1 cellular context compared by ENCODE assay signal in the genomic region with DNA sequence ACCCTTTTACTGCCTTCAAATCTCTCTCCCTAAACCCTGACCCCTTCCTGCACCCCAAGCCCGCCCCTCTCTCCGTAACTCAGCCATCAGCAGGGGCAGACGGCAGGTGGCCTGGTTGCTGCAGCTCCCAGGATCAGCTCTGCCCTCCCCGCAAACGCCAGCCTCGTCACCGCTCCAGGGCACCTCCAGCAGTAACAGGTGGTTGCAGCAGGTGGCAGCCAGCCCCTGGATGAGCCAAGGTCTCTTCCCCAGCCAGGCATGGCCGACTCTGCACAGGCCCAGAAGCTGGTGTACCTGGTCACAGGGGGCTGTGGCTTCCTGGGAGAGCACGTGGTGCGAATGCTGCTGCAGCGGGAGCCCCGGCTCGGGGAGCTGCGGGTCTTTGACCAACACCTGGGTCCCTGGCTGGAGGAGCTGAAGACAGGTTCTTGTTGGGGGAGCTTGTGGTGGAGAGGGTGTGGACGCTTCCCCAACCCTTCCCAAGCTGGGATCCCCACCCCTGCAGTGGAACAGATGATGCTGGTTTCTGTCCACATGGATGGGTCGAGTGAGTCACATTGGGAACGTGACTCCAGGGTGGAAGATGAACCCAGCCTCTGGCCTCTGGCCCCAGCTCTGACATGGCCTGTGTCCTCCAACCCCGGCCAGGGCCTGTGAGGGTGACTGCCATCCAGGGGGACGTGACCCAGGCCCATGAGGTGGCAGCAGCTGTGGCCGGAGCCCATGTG.
TF ChIP-seq lines count a peak whose summit lies in the region.

No MANE protein-coding gene starts in this region.

TF ChIP-seq in IMR-90, 13 proteins besides CTCF, POLR2A, EP300 and RAD21:
- TF ChIP-seq, protein P1, sequence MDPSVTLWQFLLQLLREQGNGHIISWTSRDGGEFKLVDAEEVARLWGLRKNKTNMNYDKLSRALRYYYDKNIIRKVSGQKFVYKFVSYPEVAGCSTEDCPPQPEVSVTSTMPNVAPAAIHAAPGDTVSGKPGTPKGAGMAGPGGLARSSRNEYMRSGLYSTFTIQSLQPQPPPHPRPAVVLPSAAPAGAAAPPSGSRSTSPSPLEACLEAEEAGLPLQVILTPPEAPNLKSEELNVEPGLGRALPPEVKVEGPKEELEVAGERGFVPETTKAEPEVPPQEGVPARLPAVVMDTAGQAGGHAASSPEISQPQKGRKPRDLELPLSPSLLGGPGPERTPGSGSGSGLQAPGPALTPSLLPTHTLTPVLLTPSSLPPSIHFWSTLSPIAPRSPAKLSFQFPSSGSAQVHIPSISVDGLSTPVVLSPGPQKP (IDR thresholded peaks at IDR 0.05; ENCODE audit: borderline replicate concordance, low read depth, low read length): no peak
- peak; percentile 50; the same call in 1 of the 2 replicates for TF ChIP-seq BHLHE40 (IDR thresholded peaks at IDR 0.05; ENCODE audit: low read depth, low read length)
